1 cellular context compared by ENCODE assay signal in genomic region chr3:194285859-194286197, GRCh38.
TF ChIP-seq lines count a peak whose summit lies in the region.

No MANE protein-coding gene starts in this region.

TF ChIP-seq in GM23338, 12 proteins besides CTCF, POLR2A, EP300 and RAD21 (continued from another document):
- TF ChIP-seq ZNF462 (CRISPR knock-in tag; IDR thresholded peaks at IDR 0.05) (no peak), NANOG (IDR thresholded peaks at IDR 0.05; ENCODE audit: borderline replicate concordance) (no peak), JUNB (IDR thresholded peaks at IDR 0.05; ENCODE audit: unreplicated experiment) (no peak), STAT1 (IDR thresholded peaks at IDR 0.05; ENCODE audit: unreplicated experiment) (no peak), REST (IDR thresholded peaks at IDR 0.05; ENCODE audit: unreplicated experiment) (no peak), CREB1 (CRISPR knock-in tag; IDR thresholded peaks at IDR 0.05; ENCODE audit: low read depth) (no peak), POLR2AphosphoS5 (IDR thresholded peaks at IDR 0.05; ENCODE audit: low read depth) (no peak), EZH2phosphoT487 (IDR thresholded peaks at IDR 0.05; ENCODE audit: unreplicated experiment) (no peak), EZH2 (IDR thresholded peaks at IDR 0.05; ENCODE audit: low read depth, unreplicated experiment) (no peak)
